Comparison of ENCODE assay signal across 1 cellular context in genomic region chr3:126714296-126714900, GRCh38.
TF ChIP-seq lines count a peak whose summit lies in the region.

No MANE protein-coding gene starts in this region.

TF ChIP-seq in H1, 55 proteins besides CTCF, POLR2A, EP300 and RAD21 (continued from another document):
- no peak for TF ChIP-seq CHD7 (IDR thresholded peaks at IDR 0.05; ENCODE audit: insufficient replicate concordance, low read length)
- TF ChIP-seq SAP30 (IDR thresholded peaks at IDR 0.05; ENCODE audit: insufficient read depth, insufficient replicate concordance, low read length): no peak
- no peak for TF ChIP-seq RXRA (IDR thresholded peaks at IDR 0.05; ENCODE audit: insufficient read depth, low read depth, low read length)
- no peak for TF ChIP-seq POU5F1 (IDR thresholded peaks at IDR 0.05; ENCODE audit: low read depth, low read length)
- no peak for TF ChIP-seq TAF7 (optimal IDR thresholded peaks at IDR 0.05; ENCODE audit: borderline replicate concordance, low read depth, low read length)
- TF ChIP-seq YY1 (IDR thresholded peaks at IDR 0.05; ENCODE audit: low read depth, low read length): no peak
- TF ChIP-seq JUND (IDR thresholded peaks at IDR 0.05; ENCODE audit: low read length): no peak
- TF ChIP-seq CBX5 (IDR thresholded peaks at IDR 0.05; ENCODE audit: low read depth, low read length): no peak
- TF ChIP-seq CEBPB (IDR thresholded peaks at IDR 0.05; ENCODE audit: low read depth, low read length): no peak
